11 cellular contexts compared by ENCODE assay signal in the genomic region with DNA sequence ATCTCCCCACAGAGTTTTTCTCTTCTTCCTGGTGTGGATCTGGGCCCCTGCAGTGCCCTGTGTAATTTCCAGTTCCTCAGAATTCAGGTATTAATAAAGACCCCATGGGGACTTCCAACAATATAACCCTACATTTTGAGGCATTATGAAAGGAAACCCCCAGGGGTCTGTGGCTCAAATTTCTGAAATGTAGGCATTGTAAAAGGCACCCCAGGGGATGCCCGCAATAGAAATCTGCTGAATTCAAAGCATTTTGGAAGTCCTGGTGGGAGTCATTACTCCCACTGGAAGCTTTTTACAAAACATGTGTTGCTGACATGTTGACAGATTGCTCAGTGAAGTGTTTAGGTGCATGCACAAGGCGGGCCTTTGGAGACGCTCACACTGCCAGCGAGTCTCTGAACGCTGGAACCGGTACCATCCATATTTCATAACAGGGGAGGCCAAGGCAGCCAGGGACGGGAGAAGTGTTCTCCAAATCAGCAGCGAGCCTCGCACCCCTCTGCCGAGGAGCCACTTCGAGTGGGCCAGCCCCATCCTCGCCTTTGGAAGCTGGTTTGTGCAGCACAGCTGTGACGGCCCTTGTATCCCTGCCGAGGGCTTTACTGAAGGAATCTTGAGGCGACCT.
A peak's percentile ranks its signal among the peaks of the same experiment; 100 is the strongest.
DNase-seq lines count a peak whose midpoint lies in the region; ATAC-seq and TF ChIP-seq lines count a peak whose summit lies in the region.
"Had no signal": no experiment of that assay in that cellular context is flagged by ENCODE, and none has a peak within 500 bp of the region (broad histone marks: within the 10 kb centered on the region; RNA-seq: fewer than 3 reads in every experiment).

No MANE protein-coding gene starts in this region.

- no peak overlapping the region for H4K8ac ChIP-seq in trophoblast cell (ENCODE audit: low read depth, low read length)

- H3K4me3 ChIP-seq in RWPE2 (ENCODE audit: severe bottlenecking) (no peak overlapping the region), trophoblast cell (ENCODE audit: low read depth, low read length) (no peak overlapping the region)

- no CpG with 5 or more reads among the region's 15 CpGs for WGBS in trophoblast cell (ENCODE audit: extremely low coverage, insufficient coverage, insufficient read length)

- no peaks in the 10 kb centered on the region for H3K9me3 ChIP-seq in RWPE2 (ENCODE audit: severe bottlenecking)
- H3K9me3 ChIP-seq in trophoblast cell (ENCODE audit: insufficient read depth, low read depth, low read length) = no peaks in the 10 kb centered on the region

- no peak overlapping the region for H3K27ac ChIP-seq in RWPE2 (ENCODE audit: poor library complexity, severe bottlenecking)
- H3K27ac ChIP-seq in trophoblast cell (ENCODE audit: low read depth, low read length) = peak overlapping the region; percentile 24
- H3K27ac ChIP-seq: KMS-11 had no signal

- DNase-seq in EH (ENCODE audit: low read depth) (peak; percentile 3), RWPE2 (ENCODE audit: low spot score) (no peak), left cardiac atrium (peak; percentile 78), trophoblast cell (no peak), T-helper 2 cell (no peak), GOT3 (lab: John Stamatoyannopoulos, UW) (no peak)
- DNase-seq: DND-41, naive B cell had no signal

- H3K23ac ChIP-seq in trophoblast cell (ENCODE audit: low read length) = no peak overlapping the region

- no peak overlapping the region for H4K12ac ChIP-seq in trophoblast cell (ENCODE audit: low read depth, low read length)

- H2BK5ac ChIP-seq in trophoblast cell (ENCODE audit: low read depth, low read length, poor library complexity) = no peak overlapping the region

- H3K14ac ChIP-seq in trophoblast cell (ENCODE audit: low read length) = no peak overlapping the region

- no peaks in the 10 kb centered on the region for H3K27me3 ChIP-seq in RWPE2 (ENCODE audit: insufficient read depth, poor library complexity, severe bottlenecking)
- H3K27me3 ChIP-seq in trophoblast cell (ENCODE audit: insufficient read depth, low read length) = no peaks in the 10 kb centered on the region

- H3K18ac ChIP-seq in trophoblast cell (ENCODE audit: low read length) = no peak overlapping the region

- intact Hi-C loops in left cardiac atrium (cut with DNase I) = no loop called here

- TF ChIP-seq CTCF in RWPE2 (IDR thresholded peaks at IDR 0.05; ENCODE audit: poor library complexity, severe bottlenecking) = no peak

- H3K9ac ChIP-seq in trophoblast cell (ENCODE audit: low read length) = no peak overlapping the region
- H3K9ac ChIP-seq: KMS-11 had no signal

- H4K91ac ChIP-seq in trophoblast cell (ENCODE audit: low read depth, low read length) = peak overlapping the region; percentile 19

- H3K4me2 ChIP-seq in trophoblast cell (ENCODE audit: low read length) = peak overlapping the region; percentile 7
- H3K4me2 ChIP-seq: KMS-11 had no signal

- H3K36me3 ChIP-seq in RWPE2 (ENCODE audit: low read depth) (no peaks in the 10 kb centered on the region), trophoblast cell (ENCODE audit: control insufficient read depth in 1 of 2, insufficient read depth in 2 of 2, low read length in 2 of 2) (peaks cover 0 to 2% of the 10 kb centered on the region in 2 experiments)

- H3K4me1 ChIP-seq in RWPE2 (ENCODE audit: insufficient read depth, poor library complexity, severe bottlenecking) (no peaks in the 10 kb centered on the region), trophoblast cell (ENCODE audit: control insufficient read depth in 1 of 2, insufficient read depth in 2 of 2, low read length in 2 of 2) (peaks cover 47 to 48% of the 10 kb centered on the region in 2 experiments)

- no peak overlapping the region for H2AK5ac ChIP-seq in trophoblast cell (ENCODE audit: low read length)

- peaks cover 14% of the 10 kb centered on the region for H3K79me2 ChIP-seq in trophoblast cell (ENCODE audit: control insufficient read depth, insufficient read depth, low read length, poor library complexity)

- H2AFZ ChIP-seq in trophoblast cell (ENCODE audit: insufficient read depth, low read length, poor library complexity) = no peak overlapping the region

- H2BK12ac ChIP-seq in trophoblast cell (ENCODE audit: low read length) = no peak overlapping the region

- H3K79me1 ChIP-seq in trophoblast cell (ENCODE audit: low read length) = peaks cover 29% of the 10 kb centered on the region

- ATAC-seq in RWPE2 (ENCODE audit: low read depth) = peak; percentile 24; the same call in 1 of the 3 replicates
- ATAC-seq in left cardiac atrium = peak; percentile 64 to 80
- no peak for ATAC-seq in esophagus mucosa
- no peak for ATAC-seq in HG02642 (IDR thresholded peaks at IDR 0.05; ENCODE audit: poor library complexity, unreplicated experiment)

- peak overlapping the region; percentile 34 for H2BK120ac ChIP-seq in trophoblast cell (ENCODE audit: insufficient read depth, low read length, poor library complexity)

- no peak overlapping the region for H3K4ac ChIP-seq in trophoblast cell (ENCODE audit: low read depth, low read length)

Comparison
In these comparisons a context has a peak if more than half of its experiments do, and no peak if none do; other contexts are left out.
1. DNase-seq: peak in EH (single experiment) and left cardiac atrium (single experiment); none in RWPE2 (single experiment), trophoblast cell (0 of 2), T-helper 2 cell (0 of 5) and GOT3 (single experiment).
2. ATAC-seq: peak in RWPE2 (single experiment) and left cardiac atrium (2 of 2); none in esophagus mucosa (single experiment) and HG02642 (single experiment).